ENCODE assay signal across 2 cellular contexts in the genomic region with DNA sequence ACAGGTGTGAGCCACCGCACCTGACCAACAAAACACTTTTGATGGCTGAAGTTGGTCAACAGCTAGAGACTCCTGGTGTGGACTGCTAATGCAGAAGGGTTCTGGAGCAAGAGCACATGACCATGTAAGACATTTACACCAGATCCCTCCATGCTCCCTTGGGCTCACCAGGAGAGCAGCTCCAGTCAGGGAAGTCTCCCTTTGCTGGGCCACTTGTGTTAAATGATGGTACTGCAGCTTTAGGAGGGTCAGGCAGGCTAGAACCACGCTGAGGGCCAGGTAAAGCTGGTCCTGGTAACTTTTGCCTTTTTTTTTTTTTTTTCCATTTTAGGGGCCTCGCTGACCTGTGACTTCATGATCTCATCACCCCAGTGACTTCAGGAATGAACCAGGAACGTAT.
A peak's percentile ranks its signal among the peaks of the same experiment; 100 is the strongest.
TF ChIP-seq lines count a peak whose summit lies in the region.

No MANE protein-coding gene starts in this region.

TF ChIP-seq in HEK293, 187 proteins besides CTCF, POLR2A, EP300 and RAD21:
- no peak for TF ChIP-seq ZNF571 (tag by site-specific recombination; IDR thresholded peaks at IDR 0.05)
- TF ChIP-seq ZBTB48 (tag by site-specific recombination; IDR thresholded peaks at IDR 0.05): peak; percentile 25; the same call in 1 of the 2 replicates

TF ChIP-seq in H1, 55 proteins besides CTCF, POLR2A, EP300 and RAD21:
- TF ChIP-seq PHF8 (conservative IDR thresholded peaks at IDR 0.05; ENCODE audit: low read depth, low read length) (no peak), CREB1 (IDR thresholded peaks at IDR 0.05) (no peak), POU5F1 (IDR thresholded peaks at IDR 0.05; ENCODE audit: low read depth, low read length) (no peak), CEBPB (IDR thresholded peaks at IDR 0.05; ENCODE audit: low read depth, low read length) (no peak), BACH1 (IDR thresholded peaks at IDR 0.05; ENCODE audit: low read length) (no peak), CHD1 (IDR thresholded peaks at IDR 0.05; ENCODE audit: low read depth, low read length) (no peak), NANOG (IDR thresholded peaks at IDR 0.05; ENCODE audit: insufficient read depth, low read depth, low read length, poor library complexity, severe bottlenecking) (no peak), CTBP2 (IDR thresholded peaks at IDR 0.05; ENCODE audit: borderline replicate concordance, insufficient read depth, insufficient read length, low read length) (no peak), SIRT6 (IDR thresholded peaks at IDR 0.05; ENCODE audit: low read length) (no peak)
